ENCODE assay signal across 8 cellular contexts in genomic region chr18:28177828-28178635, GRCh38. TPM values are rescaled to one million over a fixed set of nuclear protein-coding genes. Genes with fewer than 3 reads are reported as not detected.
DNase-seq lines count a peak whose midpoint lies in the region; ATAC-seq, FAIRE-seq and TF ChIP-seq lines count a peak whose summit lies in the region.

No MANE protein-coding gene starts in this region.

- H3K4me3 ChIP-seq in HUES48 (ENCODE audit: low read depth, low read length) (peak overlapping the region; percentile 89), endothelial cell of umbilical vein (replicated peaks in 1 of 3; ENCODE audit: insufficient read depth in 1 of 3, low read depth in 1 of 3, low read length in 3 of 3) (peak overlapping the region; percentile 60 to 99 (median 98)), urinary bladder (ENCODE audit: low read depth, low read length) (peak overlapping the region; percentile 60)

- intact Hi-C loops in endothelial cell of umbilical vein (cut with micrococcal nuclease), result loop anchor here (1.0 to 5.0 kb wide), 7 partner anchors 26 to 979 kb away; no protein-coding TSS in a partner anchor

- H3K9me3 ChIP-seq in HUES48 (ENCODE audit: control insufficient read depth, insufficient read depth, low read length) (no peaks in the 10 kb centered on the region), endothelial cell of umbilical vein (replicated peaks; ENCODE audit: control insufficient read depth, insufficient read depth, low read length) (no peaks in the 10 kb centered on the region)

- CTCF ChIA-PET in endothelial cell of umbilical vein (lab: Charles Lee), result interaction anchor here (0.6 to 2.7 kb wide), 12 partner anchors 9 to 987 kb away, joined by 3 to 13 read pairs (median 4); no protein-coding TSS in a partner anchor

- no peak for TF ChIP-seq POLR2A in endothelial cell of umbilical vein (IDR thresholded peaks at IDR 0.05; ENCODE audit: low read depth, low read length)

- DNase-seq in DMS53 treated with DMSO at 0.1 percent for 48 hours (lab: John Stamatoyannopoulos, UW; ENCODE audit: unreplicated experiment) (peak; percentile 23), SHP77 treated with DMSO at 0.1 percent for 48 hours (lab: John Stamatoyannopoulos, UW) (peak; percentile 64), endothelial cell of umbilical vein (ENCODE audit: low read depth, low spot score) (peak; percentile 46), mesothelial cell of epicardium (ENCODE audit: low spot score in 2 of 2, unreplicated experiment in 2 of 2) (peak; percentile 61 to 76), KG1 (lab: John Stamatoyannopoulos, UW) (no peak)

- TSS peak; percentile 53 for BruUV-seq in endothelial cell of umbilical vein (replicated peaks; lab: Mats Ljungman, UMichigan)

- no peaks in the 10 kb centered on the region for H3K9me3 Mint-ChIP-seq in mesothelial cell of epicardium

- under 1% methylated on average over 83 of the region's 83 CpGs for WGBS in urinary bladder

- H3K36me3 ChIP-seq in HUES48 (ENCODE audit: control insufficient read depth, insufficient read depth, low read length) (no peaks in the 10 kb centered on the region), endothelial cell of umbilical vein (ENCODE audit: control insufficient read depth in 2 of 2, extremely low read depth in 1 of 2, insufficient read depth in 2 of 2, low read length in 2 of 2) (no peaks in the 10 kb centered on the region), urinary bladder (ENCODE audit: insufficient read depth) (no peaks in the 10 kb centered on the region)

- H3K27me3 ChIP-seq in HUES48 (ENCODE audit: control insufficient read depth, insufficient read depth, low read length) (peaks cover 52% of the 10 kb centered on the region), endothelial cell of umbilical vein (ENCODE audit: control insufficient read depth in 2 of 2, insufficient read depth in 2 of 2, low read length in 2 of 2) (no peaks in the 10 kb centered on the region)

- H3K4me1 ChIP-seq in HUES48 (ENCODE audit: control insufficient read depth, insufficient read depth, low read length) (peaks cover 62% of the 10 kb centered on the region), endothelial cell of umbilical vein (ENCODE audit: control insufficient read depth, extremely low read depth, insufficient read depth, low read length) (peaks cover 21% of the 10 kb centered on the region), urinary bladder (ENCODE audit: insufficient read depth) (no peaks in the 10 kb centered on the region)

- H3K36me3 Mint-ChIP-seq in mesothelial cell of epicardium, result no peaks in the 10 kb centered on the region

- peaks cover 37% of the 10 kb centered on the region for H3K27me3 Mint-ChIP-seq in mesothelial cell of epicardium (ENCODE audit: low read depth)

- ATAC-seq in HG02938 (IDR thresholded peaks at IDR 0.05; ENCODE audit: unreplicated experiment), result no peak

- POLR2A ChIA-PET in endothelial cell of umbilical vein (lab: Charles Lee), result interaction anchor here (0.6 kb wide), 1 partner anchor 731 kb away, joined by 3 read pairs; no protein-coding TSS in a partner anchor

- peak; percentile 70 for FAIRE-seq in endothelial cell of umbilical vein (lab: Jason Lieb, UNC)

- H3K9me1 ChIP-seq in endothelial cell of umbilical vein (replicated peaks; ENCODE audit: control insufficient read depth, extremely low read depth, insufficient read depth, low read length), result no peaks in the 10 kb centered on the region

- TF ChIP-seq CTCF in endothelial cell of umbilical vein (IDR thresholded peaks at IDR 0.05; ENCODE audit: extremely low read depth in 1 of 2, insufficient read depth in 1 of 2, low read depth in 1 of 2, low read length in 2 of 2) (peak in 1 of 2 donors; percentile 3), mesothelial cell of epicardium (IDR thresholded peaks at IDR 0.05; ENCODE audit: unreplicated experiment) (no peak)

- H3K27ac Mint-ChIP-seq in mesothelial cell of epicardium, result peak overlapping the region; percentile 77

- peaks cover 35% of the 10 kb centered on the region for H3K79me2 ChIP-seq in endothelial cell of umbilical vein (ENCODE audit: control insufficient read depth, insufficient read depth, low read length)

- H3K4me3 Mint-ChIP-seq in mesothelial cell of epicardium, result peak overlapping the region; percentile 80

- H2AFZ ChIP-seq in endothelial cell of umbilical vein (ENCODE audit: low read depth, low read length), result peak overlapping the region; percentile 98

- H3K4me1 Mint-ChIP-seq in mesothelial cell of epicardium, result peaks cover 27% of the 10 kb centered on the region

- dilution Hi-C loops in endothelial cell of umbilical vein (cut with MboI; ENCODE audit: extremely low pct_ligation_motif_present, low sequenced_read_pairs), result no loop called here

- peak overlapping the region; percentile 35; the same call in 1 of the 2 replicates for H3K9ac ChIP-seq in HUES48 (ENCODE audit: low read depth, low read length)
- peak overlapping the region; percentile 95 for H3K9ac ChIP-seq in endothelial cell of umbilical vein (replicated peaks; ENCODE audit: extremely low read depth, insufficient read depth, low read length)

- peak overlapping the region; percentile 96 for H3K4me2 ChIP-seq in endothelial cell of umbilical vein (ENCODE audit: insufficient read depth, low read length)

- H3K27ac ChIP-seq in HUES48 (ENCODE audit: low read depth, low read length) (peak overlapping the region; percentile 93), endothelial cell of umbilical vein (ENCODE audit: insufficient read depth, low read depth, low read length) (peak overlapping the region; percentile 79), urinary bladder (ENCODE audit: low read depth) (no peak overlapping the region)

- no peaks in the 10 kb centered on the region for H4K20me1 ChIP-seq in endothelial cell of umbilical vein (replicated peaks; ENCODE audit: control insufficient read depth, extremely low read depth, insufficient read depth, low read length)

TF ChIP-seq in endothelial cell of umbilical vein, 7 proteins besides CTCF, POLR2A, EP300 and RAD21:
- TF ChIP-seq, protein P1, sequence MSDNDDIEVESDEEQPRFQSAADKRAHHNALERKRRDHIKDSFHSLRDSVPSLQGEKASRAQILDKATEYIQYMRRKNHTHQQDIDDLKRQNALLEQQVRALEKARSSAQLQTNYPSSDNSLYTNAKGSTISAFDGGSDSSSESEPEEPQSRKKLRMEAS (IDR thresholded peaks at IDR 0.05; ENCODE audit: insufficient read depth, insufficient read length), result no peak
- TF ChIP-seq GATA2 (IDR thresholded peaks at IDR 0.05; ENCODE audit: insufficient read depth, insufficient read length, low read depth, low read length) (no peak), POLR2AphosphoS5 (IDR thresholded peaks at IDR 0.05; ENCODE audit: insufficient read depth, low read depth, low read length) (peak; percentile 17)

RNA-seq across cellular contexts. Expression of gene CDH2, which starts 1.1 kb away (rescaled TPM):
- total RNA-seq in endothelial cell of umbilical vein (59.5 and 84.2 TPM in 2 replicates), mesothelial cell of epicardium (44.9 to 46.6 TPM (median 45.0 TPM) in 3 replicates), urinary bladder (18.7 TPM)
- polyA plus RNA-seq in endothelial cell of umbilical vein (34.6 and 37.6 TPM in 2 replicates), urinary bladder (1.8 TPM)
- polyA plus RNA-seq in endothelial cell of umbilical vein (2011; cell fraction: cytosol; rRNA removed), result 41.3 and 43.1 TPM in 2 replicates
- 33.1 and 45.9 TPM in 2 replicates for polyA plus RNA-seq in endothelial cell of umbilical vein (2011; cell fraction: nucleus; rRNA removed)
- polyA plus RNA-seq in endothelial cell of umbilical vein (2012), result 48.2 and 91.9 TPM in 2 replicates
- polyA minus RNA-seq in endothelial cell of umbilical vein, result 108 and 120 TPM in 2 replicates
- polyA minus RNA-seq in endothelial cell of umbilical vein (2011; cell fraction: cytosol; rRNA and poly(A)+ RNA removed), result not detected
- polyA minus RNA-seq in endothelial cell of umbilical vein (2011; cell fraction: nucleus; rRNA and poly(A)+ RNA removed), result 55.3 and 76.3 TPM in 2 replicates
